ENCODE assay signal across 11 cellular contexts in the genomic region with DNA sequence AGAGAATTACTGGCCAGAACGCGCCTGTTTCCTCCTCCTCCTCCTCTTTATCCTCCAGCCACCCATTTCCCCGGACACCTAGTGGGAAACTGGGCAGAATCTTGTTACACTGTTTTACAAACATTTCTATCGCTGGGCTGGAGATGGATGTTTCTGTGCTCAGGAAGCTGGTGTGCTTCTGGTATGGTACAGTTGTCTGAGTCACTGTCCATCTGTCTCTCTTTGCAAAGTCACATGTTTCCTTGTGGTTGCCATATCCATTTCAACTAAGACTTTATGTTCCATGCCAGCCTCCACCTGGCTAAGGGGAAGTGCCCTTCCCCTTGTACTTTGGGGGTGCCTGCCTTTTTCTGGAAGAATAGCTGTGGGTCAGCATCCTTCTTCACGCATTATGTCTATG. TPM values are rescaled to one million over a fixed set of nuclear protein-coding genes. Genes with fewer than 3 reads are reported as not detected.
A peak's percentile ranks its signal among the peaks of the same experiment; 100 is the strongest.
DNase-seq lines count a peak whose midpoint lies in the region; ATAC-seq and TF ChIP-seq lines count a peak whose summit lies in the region.
"Had no signal": no experiment of that assay in that cellular context is flagged by ENCODE, and none has a peak within 500 bp of the region (broad histone marks: within the 10 kb centered on the region; RNA-seq: fewer than 3 reads in every experiment).

No MANE protein-coding gene starts in this region.

- H3K9me3 ChIP-seq in heart right ventricle: no peaks in the 10 kb centered on the region

- WGBS in heart right ventricle, 2 donors: 69 to 75% methylated on average over 5 of the region's 5 CpGs

- no peak for TF ChIP-seq CTCF in heart right ventricle (IDR thresholded peaks at IDR 0.05)

- peaks cover 0 to 19% (median 6%) of the 10 kb centered on the region in 9 donors for H3K4me1 ChIP-seq in heart right ventricle

- no peak for DNase-seq in left ventricle myocardium superior
- DNase-seq in Right ventricle myocardium inferior (ENCODE audit: missing footprints): no peak
- peak; percentile 11 for DNase-seq in SW480 (ENCODE audit: low spot score)
- DNase-seq in glomerular visceral epithelial cell (ENCODE audit: extremely low spot score): peak; percentile 51
- no peak for DNase-seq in activated CD4-positive, alpha-beta T cell treated with anti-CD3 and anti-CD28 coated beads, Interleukin-2, amount 10 ng/mL, durations not matched to agents 24 days and 14 days
- no peak for DNase-seq in heart right ventricle
- no peak for DNase-seq in mucosa of gallbladder (ENCODE audit: low spot score)
- DNase-seq in effector CD4-positive, alpha-beta T cell: no peak
- DNase-seq: activated CD4-positive, alpha-beta T cell treated with anti-CD3 and anti-CD28 coated beads, Interleukin-2, amount 50 U/mL, for 48 hours; retina had no signal

- H3K4me3 ChIP-seq in heart right ventricle: no peak overlapping the region
- H3K4me3 ChIP-seq: cardiac muscle cell had no signal

- H3K36me3 ChIP-seq in heart right ventricle: no peaks in the 10 kb centered on the region
- H3K36me3 ChIP-seq: cardiac muscle cell had no signal

- H3K27me3 ChIP-seq in heart right ventricle: no peaks in the 10 kb centered on the region
- H3K27me3 ChIP-seq: cardiac muscle cell had no signal

- H3K27ac Mint-ChIP-seq in activated CD4-positive, alpha-beta T cell treated with anti-CD3 and anti-CD28 coated beads, Interleukin-2, amount 10 ng/mL, durations not matched to agents 24 days and 14 days: no peak overlapping the region

- H3K36me3 Mint-ChIP-seq in activated CD4-positive, alpha-beta T cell treated with anti-CD3 and anti-CD28 coated beads, Interleukin-2, amount 10 ng/mL, durations not matched to agents 24 days and 14 days (ENCODE audit: low read depth): no peaks in the 10 kb centered on the region

- H3K4me3 Mint-ChIP-seq in activated CD4-positive, alpha-beta T cell treated with anti-CD3 and anti-CD28 coated beads, Interleukin-2, amount 10 ng/mL, durations not matched to agents 24 days and 14 days: no peak overlapping the region

- H3K9me3 Mint-ChIP-seq in activated CD4-positive, alpha-beta T cell treated with anti-CD3 and anti-CD28 coated beads, Interleukin-2, amount 10 ng/mL, durations not matched to agents 24 days and 14 days: no peaks in the 10 kb centered on the region

- peaks cover 11% of the 10 kb centered on the region for H3K4me1 Mint-ChIP-seq in activated CD4-positive, alpha-beta T cell treated with anti-CD3 and anti-CD28 coated beads, Interleukin-2, amount 10 ng/mL, durations not matched to agents 24 days and 14 days

- intact Hi-C loops in left ventricle myocardium superior (cut with micrococcal nuclease) (loop anchor here (10.0 kb wide), 1 partner anchor 425 kb away; a partner anchor contains a TSS), Right ventricle myocardium inferior (cut with DNase I) (loop anchor here (2.0 to 10.0 kb wide), 5 partner anchors 153 to 685 kb away; a partner anchor contains a TSS), heart right ventricle (cut with DNase I) (loop anchor here in 8 of 10 donors (2.0 to 10.0 kb wide), 10 partner anchors 153 to 675 kb away; a partner anchor contains a TSS)
- intact Hi-C loops in activated CD4-positive, alpha-beta T cell treated with anti-CD3 and anti-CD28 coated beads, Interleukin-2, amount 10 ng/mL, durations not matched to agents 24 days and 14 days (cut with micrococcal nuclease): loop anchor here (2.0 to 5.0 kb wide), 5 partner anchors 153 to 678 kb away; a partner anchor contains a TSS

- H3K27ac ChIP-seq in heart right ventricle: peak overlapping the region in 2 of 10 donors; percentile 36 to 52
- H3K27ac ChIP-seq: cardiac muscle cell had no signal

- H3K27me3 Mint-ChIP-seq in activated CD4-positive, alpha-beta T cell treated with anti-CD3 and anti-CD28 coated beads, Interleukin-2, amount 10 ng/mL, durations not matched to agents 24 days and 14 days: no peaks in the 10 kb centered on the region

- ATAC-seq in left ventricle myocardium superior: peak; percentile 16
- no peak for ATAC-seq in Right ventricle myocardium inferior
- ATAC-seq in heart right ventricle: no peak

RNA-seq across cellular contexts. Expression of a gene that starts 52.9 kb away (rescaled TPM):
- not detected for total RNA-seq in left ventricle myocardium superior
- total RNA-seq in Right ventricle myocardium inferior: 0.32 TPM
- not detected in 2 replicates for total RNA-seq in activated CD4-positive, alpha-beta T cell treated with anti-CD3 and anti-CD28 coated beads, Interleukin-2, amount 10 ng/mL, durations not matched to agents 24 days and 14 days
- total RNA-seq in heart right ventricle: 1 to 10 TPM in 1 of 10 donors, under 1 TPM in 1, not detected in 8; 0.53 to 1.9 TPM
- polyA plus RNA-seq in heart right ventricle: under 1 TPM in 1 of 2 donors, not detected in 1; 0.09 TPM
- total RNA-seq in mucosa of gallbladder: not detected
- total RNA-seq: cardiac muscle cell had no signal
- polyA plus RNA-seq: cardiac muscle cell had no signal

Comparison
In these comparisons a context has a peak if more than half of its experiments do, and no peak if none do; other contexts are left out.
1. DNase-seq: peak in SW480 (single experiment) and glomerular visceral epithelial cell (single experiment); none in left ventricle myocardium superior (single experiment), Right ventricle myocardium inferior (single experiment), activated CD4-positive, alpha-beta T cell treated with anti-CD3 and anti-CD28 coated beads, Interleukin-2, amount 10 ng/mL, durations not matched to agents 24 days and 14 days (single experiment), heart right ventricle (0 of 2), mucosa of gallbladder (single experiment) and effector CD4-positive, alpha-beta T cell (single experiment).